ENCODE assay signal across 11 cellular contexts in genomic region chr20:50296450-50297375, GRCh38.
DNase-seq lines count a peak whose midpoint lies in the region; ATAC-seq and TF ChIP-seq lines count a peak whose summit lies in the region.
"Had no signal": no experiment of that assay in that cellular context is flagged by ENCODE, and none has a peak within 500 bp of the region (broad histone marks: within the 10 kb centered on the region; RNA-seq: fewer than 3 reads in every experiment).

No MANE protein-coding gene starts in this region.

- H3K4me1 Mint-ChIP-seq in HFFc6 (ENCODE audit: low read depth) = peaks cover 24% of the 10 kb centered on the region

- peaks cover 20 to 53% (median 39%) of the 10 kb centered on the region in 3 donors for H3K4me1 ChIP-seq in esophagus squamous epithelium
- H3K4me1 ChIP-seq in mucosa of descending colon (ENCODE audit: low read depth) = peaks cover 4% of the 10 kb centered on the region

- intact Hi-C loops in esophagus squamous epithelium (cut with DNase I) = no loop called here
- intact Hi-C loops in mucosa of descending colon (cut with DNase I, micrococcal nuclease) = no loop called here

- H3K36me3 ChIP-seq in esophagus squamous epithelium (no peaks in the 10 kb centered on the region), mucosa of descending colon (ENCODE audit: low read depth) (no peaks in the 10 kb centered on the region)

- DNase-seq in AG04450 (ENCODE audit: low read depth, low spot score) (no peak), HFFc6 (no peak), esophagus squamous epithelium (lab: John Stamatoyannopoulos, UW) (no peak), omental fat pad (ENCODE audit: low spot score) (no peak), GM20000 (ENCODE audit: low spot score) (no peak), NCI-H446 treated with DMSO at 0.1 percent for 48 hours (lab: John Stamatoyannopoulos, UW) (no peak), mucosa of descending colon (no peak), NCI-H2081 treated with DMSO at 0.1 percent for 48 hours (lab: John Stamatoyannopoulos, UW) (no peak)
- DNase-seq: activated CD4-positive, alpha-beta T cell treated with anti-CD3 and anti-CD28 coated beads, Interleukin-2, amount 50 U/mL, for 4 hours; Caco-2; NCI-H187 had no signal

- H3K27ac Mint-ChIP-seq in HFFc6 = peak overlapping the region; percentile 23; the same call in 1 of the 2 replicates

- H3K27me3 Mint-ChIP-seq in HFFc6 (ENCODE audit: insufficient read depth) = peaks cover 2% of the 10 kb centered on the region

- H3K9me3 Mint-ChIP-seq in HFFc6 = no peaks in the 10 kb centered on the region

- ATAC-seq in omental fat pad (ENCODE audit: low FRiP score) = peak; percentile 25
- no peak for ATAC-seq in mucosa of descending colon

- H3K27ac ChIP-seq in AG04450 (ENCODE audit: low read depth, low read length) = peak overlapping the region; percentile 61
- H3K27ac ChIP-seq in esophagus squamous epithelium = peak overlapping the region; percentile 43 to 92 (median 86)

- WGBS in esophagus squamous epithelium, 2 donors = 69 to 73% methylated on average over 8 to 11 of the region's 18 CpGs

- H3K4me3 ChIP-seq in AG04450 (ENCODE audit: low read depth, low read length) (no peak overlapping the region), esophagus squamous epithelium (no peak overlapping the region), mucosa of descending colon (no peak overlapping the region)

- CTCF ChIA-PET in AG04450 (lab: Charles Lee) = interaction anchor here (0.5 kb wide), 1 partner anchor 110 kb away, joined by 4 read pairs; no protein-coding TSS in a partner anchor

- H3K27me3 ChIP-seq in AG04450 (ENCODE audit: control insufficient read depth, insufficient read depth, low read length) (no peaks in the 10 kb centered on the region), esophagus squamous epithelium (no peaks in the 10 kb centered on the region)

- H3K9me3 ChIP-seq in AG04450 (ENCODE audit: control insufficient read depth, insufficient read depth, low read length) (peaks cover 3% of the 10 kb centered on the region; the same call in 1 of the 2 replicates), esophagus squamous epithelium (no peaks in the 10 kb centered on the region), mucosa of descending colon (no peaks in the 10 kb centered on the region)
- H3K9me3 ChIP-seq: Caco-2 had no signal

- POLR2A ChIA-PET in AG04450 (lab: Yijun Ruan, JAX) = interaction anchor here (0.6 to 1.4 kb wide), 2 partner anchors 8 to 38 kb away, joined by 3 to 4 read pairs; no protein-coding TSS in a partner anchor

- H3K36me3 Mint-ChIP-seq in HFFc6 (ENCODE audit: low read depth) = no peaks in the 10 kb centered on the region

- TF ChIP-seq CTCF in AG04450 (IDR thresholded peaks at IDR 0.05; ENCODE audit: low read depth, low read length) = no peak
- TF ChIP-seq CTCF in HFFc6 (IDR thresholded peaks at IDR 0.05) = no peak
- TF ChIP-seq CTCF in esophagus squamous epithelium (IDR thresholded peaks at IDR 0.05) = no peak
- TF ChIP-seq CTCF in omental fat pad (IDR thresholded peaks at IDR 0.05) = no peak
- no peak for TF ChIP-seq CTCF in GM20000 (IDR thresholded peaks at IDR 0.05; ENCODE audit: extremely low read depth, missing control alignments)
- TF ChIP-seq CTCF in mucosa of descending colon (IDR thresholded peaks at IDR 0.05) = no peak

- no peak overlapping the region for H3K4me3 Mint-ChIP-seq in HFFc6

- peak in 1 of 4 donors; percentile 9 for TF ChIP-seq POLR2A in esophagus squamous epithelium (IDR thresholded peaks at IDR 0.05)
